In genomic region chr1:182238421-182238820, GRCh38 we compare ENCODE assay signal across 6 cellular contexts.
"Had no signal": no experiment of that assay in that cellular context is flagged by ENCODE, and none has a peak within 500 bp of the region (broad histone marks: within the 10 kb centered on the region; RNA-seq: fewer than 3 reads in every experiment).

No MANE protein-coding gene starts in this region.

- H3K4me3 Mint-ChIP-seq: IgD-negative memory B cell had no signal

- H3K27ac ChIP-seq: HL-60 had no signal

- DNase-seq: IMR-90, KBM-7 had no signal

- H3K4me3 ChIP-seq: K562 had no signal

- ATAC-seq: HepG2, K562 had no signal

- H3K27ac Mint-ChIP-seq: IgD-negative memory B cell had no signal
